25 cellular contexts compared by ENCODE assay signal in the genomic region with DNA sequence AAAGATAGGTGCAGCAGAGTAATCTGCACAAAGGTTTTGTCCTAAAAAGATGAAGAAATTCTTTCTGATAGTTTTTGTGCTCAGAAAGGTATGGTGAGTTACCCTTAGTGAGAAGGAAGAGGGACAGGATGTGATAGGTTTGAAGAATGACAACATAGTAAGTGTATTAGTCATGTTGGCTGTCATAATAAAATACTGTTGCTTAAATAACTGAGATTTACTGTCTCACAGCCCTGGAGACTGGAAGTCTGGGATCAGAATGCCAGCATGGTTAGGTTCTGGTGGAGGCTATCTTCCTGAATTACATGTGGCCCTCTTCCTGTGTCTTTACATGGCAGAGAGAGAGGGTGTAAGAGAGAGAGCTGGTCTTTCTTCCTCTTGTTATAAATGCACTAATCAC.
A peak's percentile ranks its signal among the peaks of the same experiment; 100 is the strongest.
DNase-seq lines count a peak whose midpoint lies in the region; ATAC-seq, FAIRE-seq and TF ChIP-seq lines count a peak whose summit lies in the region.
"Had no signal": no experiment of that assay in that cellular context is flagged by ENCODE, and none has a peak within 500 bp of the region (broad histone marks: within the 10 kb centered on the region; RNA-seq: fewer than 3 reads in every experiment).

No MANE protein-coding gene starts in this region.

- H3F3A ChIP-seq in SK-N-SH (replicated peaks; ENCODE audit: insufficient read depth), result peaks cover 30% of the 10 kb centered on the region

- H3K4me3 ChIP-seq in SK-N-SH (ENCODE audit: low read depth in 2 of 2, low read length in 1 of 2), result no peak overlapping the region
- no peak overlapping the region for H3K4me3 ChIP-seq in fibroblast of mammary gland (ENCODE audit: control insufficient read depth, low read depth, low read length)
- H3K4me3 ChIP-seq: adrenal gland, BLaER1, lower lobe of right lung had no signal

- TF ChIP-seq CTCF in SK-N-SH (IDR thresholded peaks at IDR 0.05) (no peak), fibroblast of mammary gland (conservative IDR thresholded peaks at IDR 0.05; ENCODE audit: control insufficient read depth, insufficient read depth, low read depth, low read length) (no peak), progenitor cell of endocrine pancreas (IDR thresholded peaks at IDR 0.05; ENCODE audit: unreplicated experiment) (no peak)

- ATAC-seq in HG02571 (IDR thresholded peaks at IDR 0.05; ENCODE audit: unreplicated experiment), result no peak
- ATAC-seq: activated CD8-positive, alpha-beta T cell treated with anti-CD3 and anti-CD28 coated beads, Interleukin-2, amount 10 ng/mL, durations not matched to agents 7 days and 5 days; HCT116; lower lobe of right lung; naive thymus-derived CD4-positive, alpha-beta T cell; WTC11 had no signal

- peaks cover 5% of the 10 kb centered on the region for H3K36me3 Mint-ChIP-seq in progenitor cell of endocrine pancreas (ENCODE audit: insufficient read depth)
- H3K36me3 Mint-ChIP-seq in T-helper 2 cell treated with Interferon-gamma antibody and Interleukin-4, amounts not matched to agents 5 μg/mL and 100 μg/mL, for 36 hours (ENCODE audit: low read depth), result no peaks in the 10 kb centered on the region

- H3K4me1 ChIP-seq in SK-N-SH (ENCODE audit: control insufficient read depth in 1 of 2, insufficient read depth in 2 of 2, low read depth in 1 of 2, low read length in 1 of 2), result peaks cover 0 to 7% of the 10 kb centered on the region in 2 experiments; a peak in 2 of 4 replicates
- H3K4me1 ChIP-seq: adrenal gland, BLaER1, lower lobe of right lung had no signal

- peak overlapping the region; percentile 58; the same call in 1 of the 2 replicates for H2AFZ ChIP-seq in SK-N-SH (ENCODE audit: low read depth)

- H3K79me2 ChIP-seq in SK-N-SH (ENCODE audit: insufficient read depth), result no peaks in the 10 kb centered on the region

- POLR2A ChIA-PET in SK-N-SH (lab: Yijun Ruan, JAX), result no interaction called here

- peaks cover 24% of the 10 kb centered on the region for H3K9me3 Mint-ChIP-seq in progenitor cell of endocrine pancreas (ENCODE audit: low read depth)
- H3K9me3 Mint-ChIP-seq in T-helper 2 cell treated with Interferon-gamma antibody and Interleukin-4, amounts not matched to agents 5 μg/mL and 100 μg/mL, for 36 hours, result peaks cover 8% of the 10 kb centered on the region

- no peak for TF ChIP-seq RAD21 in SK-N-SH (IDR thresholded peaks at IDR 0.05; ENCODE audit: low read length)

- DNase-seq in H54 (ENCODE audit: insufficient read length, low spot score), result peak; percentile 2
- DNase-seq in SK-N-SH, result no peak
- DNase-seq in fibroblast of mammary gland (ENCODE audit: low read depth), result peak; percentile 15
- DNase-seq in progenitor cell of endocrine pancreas (ENCODE audit: low spot score, unreplicated experiment), result no peak
- DNase-seq in T-helper 2 cell treated with Interferon-gamma antibody and Interleukin-4, amounts not matched to agents 5 μg/mL and 100 μg/mL, for 36 hours (ENCODE audit: low spot score), result no peak
- DNase-seq in activated CD8-positive, alpha-beta memory T cell treated with anti-CD3 and anti-CD28 coated beads for 24 hours, result no peak
- DNase-seq in MV-4-11 (lab: John Stamatoyannopoulos, UW), result no peak
- DNase-seq: activated CD8-positive, alpha-beta T cell treated with anti-CD3 and anti-CD28 coated beads, Interleukin-2, amount 10 ng/mL, durations not matched to agents 7 days and 5 days; adrenal gland; DMS153; glutamatergic neuron; lower lobe of right lung; naive thymus-derived CD4-positive, alpha-beta T cell; NCI-H1694; posterior cingulate gyrus; SHP77; T-helper 2 cell had no signal

- H3K27ac ChIP-seq in SK-N-SH (ENCODE audit: low read depth in 2 of 2, low read length in 1 of 2), result peak overlapping the region; percentile 9 to 86; a peak in 3 of 4 replicates
- H3K27ac ChIP-seq: adrenal gland, BLaER1, lower lobe of right lung had no signal

- CTCF ChIA-PET in SK-N-SH (lab: Yijun Ruan, JAX), result no interaction called here

- TF ChIP-seq POLR2A in H54 (IDR thresholded peaks at IDR 0.05; ENCODE audit: low read depth, low read length), result no peak

- H3K36me3 ChIP-seq in SK-N-SH (replicated peaks in 1 of 2; ENCODE audit: control insufficient read depth in 1 of 2, insufficient read depth in 2 of 2, low read length in 1 of 2), result peaks cover 0 to 2% of the 10 kb centered on the region in 2 experiments
- H3K36me3 ChIP-seq: adrenal gland, BLaER1, lower lobe of right lung had no signal

- no peaks in the 10 kb centered on the region for H4K20me1 ChIP-seq in SK-N-SH (ENCODE audit: insufficient read depth)
- H4K20me1 ChIP-seq: BLaER1 had no signal

- no peak overlapping the region for H3K4me3 Mint-ChIP-seq in progenitor cell of endocrine pancreas (ENCODE audit: low read depth)
- no peak overlapping the region for H3K4me3 Mint-ChIP-seq in T-helper 2 cell treated with Interferon-gamma antibody and Interleukin-4, amounts not matched to agents 5 μg/mL and 100 μg/mL, for 36 hours
- H3K4me3 Mint-ChIP-seq: activated CD8-positive, alpha-beta T cell treated with anti-CD3 and anti-CD28 coated beads, Interleukin-2, amount 10 ng/mL, durations not matched to agents 7 days and 5 days; activated T-helper 1 cell treated with anti-CD3 and anti-CD28 coated beads, Interleukin-12 subunit alpha, Interleukin-12 subunit beta, Interleukin-2, Interleukin-4 antibody, amounts not matched to agents 30 ng/mL and 10 ng/mL and 1 ng/mL, durations not matched to agents 14 hours and 24 hours and 36 hours; central memory CD8-positive, alpha-beta T cell; naive thymus-derived CD4-positive, alpha-beta T cell; WTC11 had no signal

- no peaks in the 10 kb centered on the region for H3K4me1 Mint-ChIP-seq in progenitor cell of endocrine pancreas (ENCODE audit: low read depth)
- no peaks in the 10 kb centered on the region for H3K4me1 Mint-ChIP-seq in T-helper 2 cell treated with Interferon-gamma antibody and Interleukin-4, amounts not matched to agents 5 μg/mL and 100 μg/mL, for 36 hours (ENCODE audit: low read depth)
- H3K4me1 Mint-ChIP-seq: central memory CD8-positive, alpha-beta T cell; naive thymus-derived CD4-positive, alpha-beta T cell had no signal

- H3K9me2 ChIP-seq in SK-N-SH, result no peaks in the 10 kb centered on the region

- no peaks in the 10 kb centered on the region for H3K27me3 Mint-ChIP-seq in progenitor cell of endocrine pancreas
- no peaks in the 10 kb centered on the region for H3K27me3 Mint-ChIP-seq in T-helper 2 cell treated with Interferon-gamma antibody and Interleukin-4, amounts not matched to agents 5 μg/mL and 100 μg/mL, for 36 hours (ENCODE audit: low read depth)
- H3K27me3 Mint-ChIP-seq: central memory CD8-positive, alpha-beta T cell had no signal

- 0 out of 2 replicates have a peak overlapping the region, but pooled peaks have one; percentile 13 for H3K4me2 ChIP-seq in SK-N-SH
- H3K4me2 ChIP-seq: BLaER1 had no signal

- H3K27me3 ChIP-seq in SK-N-SH (ENCODE audit: insufficient read depth), result no peaks in the 10 kb centered on the region
- H3K27me3 ChIP-seq: adrenal gland, BLaER1 had no signal

- no peaks in the 10 kb centered on the region for H3K9me3 ChIP-seq in SK-N-SH
- H3K9me3 ChIP-seq: adrenal gland, lower lobe of right lung had no signal

- peak; percentile 11 for FAIRE-seq in H54 (lab: Jason Lieb, UNC)
- FAIRE-seq: endometrium, GM18507 had no signal

- peak in 1 of 2 experiments; percentile 87; a peak in 2 of 4 replicates for TF ChIP-seq EP300 in SK-N-SH (IDR thresholded peaks at IDR 0.05; ENCODE audit: borderline replicate concordance in 1 of 2, low read depth in 1 of 2, low read length in 1 of 2)

- H3K9ac ChIP-seq in SK-N-SH, result peak overlapping the region; percentile 44; the same call in 1 of the 2 replicates
- H3K9ac ChIP-seq: BLaER1 had no signal

- peak overlapping the region; percentile 9 for H3K27ac Mint-ChIP-seq in progenitor cell of endocrine pancreas
- H3K27ac Mint-ChIP-seq in T-helper 2 cell treated with Interferon-gamma antibody and Interleukin-4, amounts not matched to agents 5 μg/mL and 100 μg/mL, for 36 hours, result no peak overlapping the region
- H3K27ac Mint-ChIP-seq: activated CD8-positive, alpha-beta T cell treated with anti-CD3 and anti-CD28 coated beads, Interleukin-2, amount 10 ng/mL, durations not matched to agents 7 days and 5 days; activated T-helper 1 cell treated with anti-CD3 and anti-CD28 coated beads, Interleukin-12 subunit alpha, Interleukin-12 subunit beta, Interleukin-2, Interleukin-4 antibody, amounts not matched to agents 30 ng/mL and 10 ng/mL and 1 ng/mL, durations not matched to agents 14 hours and 24 hours and 36 hours; naive thymus-derived CD4-positive, alpha-beta T cell; WTC11 had no signal

TF ChIP-seq in SK-N-SH, 30 proteins besides CTCF, POLR2A, EP300 and RAD21 (continues in another document):
- TF ChIP-seq, protein P1, sequence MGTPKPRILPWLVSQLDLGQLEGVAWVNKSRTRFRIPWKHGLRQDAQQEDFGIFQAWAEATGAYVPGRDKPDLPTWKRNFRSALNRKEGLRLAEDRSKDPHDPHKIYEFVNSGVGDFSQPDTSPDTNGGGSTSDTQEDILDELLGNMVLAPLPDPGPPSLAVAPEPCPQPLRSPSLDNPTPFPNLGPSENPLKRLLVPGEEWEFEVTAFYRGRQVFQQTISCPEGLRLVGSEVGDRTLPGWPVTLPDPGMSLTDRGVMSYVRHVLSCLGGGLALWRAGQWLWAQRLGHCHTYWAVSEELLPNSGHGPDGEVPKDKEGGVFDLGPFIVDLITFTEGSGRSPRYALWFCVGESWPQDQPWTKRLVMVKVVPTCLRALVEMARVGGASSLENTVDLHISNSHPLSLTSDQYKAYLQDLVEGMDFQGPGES (IDR thresholded peaks at IDR 0.05; ENCODE audit: low read depth, low read length), result no peak
- TF ChIP-seq MXI1 (IDR thresholded peaks at IDR 0.05; ENCODE audit: low read depth, low read length) (no peak), RXRA (IDR thresholded peaks at IDR 0.05; ENCODE audit: borderline replicate concordance, low read depth) (no peak), NFIC (IDR thresholded peaks at IDR 0.05; ENCODE audit: borderline replicate concordance) (peak; percentile 30; the same call in 1 of the 2 replicates), FOXJ3 (CRISPR knock-in tag; IDR thresholded peaks at IDR 0.05) (no peak), RFX5 (IDR thresholded peaks at IDR 0.05; ENCODE audit: low read length) (no peak), TEAD4 (IDR thresholded peaks at IDR 0.05; ENCODE audit: borderline replicate concordance, insufficient read depth) (peak; percentile 20; the same call in 1 of the 2 replicates), YY1 (IDR thresholded peaks at IDR 0.05; ENCODE audit: low read depth) (no peak), POLR2AphosphoS5 (IDR thresholded peaks at IDR 0.05; ENCODE audit: low read depth, low read length) (no peak), GABPA (IDR thresholded peaks at IDR 0.05; ENCODE audit: low read depth) (no peak), ELF1 (IDR thresholded peaks at IDR 0.05) (no peak), SMC3 (IDR thresholded peaks at IDR 0.05; ENCODE audit: low read depth, low read length) (no peak), JUND (IDR thresholded peaks at IDR 0.05) (peak; percentile 64), EZH2phosphoT487 (IDR thresholded peaks at IDR 0.05; ENCODE audit: borderline replicate concordance, low read depth) (no peak)
- TF ChIP-seq, protein P2, sequence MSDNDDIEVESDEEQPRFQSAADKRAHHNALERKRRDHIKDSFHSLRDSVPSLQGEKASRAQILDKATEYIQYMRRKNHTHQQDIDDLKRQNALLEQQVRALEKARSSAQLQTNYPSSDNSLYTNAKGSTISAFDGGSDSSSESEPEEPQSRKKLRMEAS (IDR thresholded peaks at IDR 0.05; ENCODE audit: low read depth), result no peak

Comparison
In these comparisons a context has a peak if more than half of its experiments do, and no peak if none do; other contexts are left out.
1. DNase-seq: peak in H54 (single experiment) and fibroblast of mammary gland (single experiment); none in SK-N-SH (single experiment), progenitor cell of endocrine pancreas (single experiment), T-helper 2 cell treated with Interferon-gamma antibody and Interleukin-4, amounts not matched to agents 5 μg/mL and 100 μg/mL, for 36 hours (single experiment), activated CD8-positive, alpha-beta memory T cell treated with anti-CD3 and anti-CD28 coated beads for 24 hours (single experiment) and MV-4-11 (single experiment).